In the genomic region with DNA sequence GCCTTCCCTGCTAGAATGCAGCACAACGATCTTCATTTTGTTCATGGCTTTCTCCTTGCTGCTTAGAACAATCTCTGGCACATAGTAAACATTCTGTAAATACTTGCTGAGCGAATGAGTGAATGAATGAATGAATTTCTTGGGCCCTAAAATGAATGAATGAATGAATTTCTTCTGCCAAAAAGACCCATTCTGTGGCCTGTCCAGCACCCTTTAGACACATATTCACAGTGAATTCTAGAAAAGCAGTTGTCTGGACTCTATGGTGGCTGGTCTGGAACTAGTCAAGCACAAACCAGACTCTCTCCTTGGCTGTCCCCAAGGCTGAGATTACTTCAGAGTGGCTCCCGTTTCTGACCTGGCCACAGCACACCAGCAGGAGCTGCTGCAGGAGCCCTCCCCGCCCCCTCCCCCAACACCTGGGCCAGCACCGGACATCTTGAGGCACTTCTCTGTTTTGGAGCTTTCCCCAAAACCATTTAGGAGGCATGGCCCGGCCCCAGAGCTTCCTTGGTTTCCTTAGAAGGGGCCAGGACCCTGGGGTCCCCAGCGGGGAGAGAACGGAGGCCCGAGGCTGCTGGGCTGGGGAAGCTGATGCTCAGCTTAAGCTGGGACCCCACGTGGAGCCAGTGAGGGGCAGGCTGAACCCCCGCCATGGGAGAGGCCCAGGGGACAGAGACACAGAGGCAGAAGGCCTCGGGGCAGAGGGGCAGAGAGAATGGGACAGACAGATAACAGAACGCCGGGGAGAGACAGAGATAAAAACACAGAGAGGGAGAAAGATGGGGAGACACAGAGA, we compare ENCODE assay signal across 18 cellular contexts.
DNase-seq lines count a peak whose midpoint lies in the region; ATAC-seq, FAIRE-seq and TF ChIP-seq lines count a peak whose summit lies in the region.
"Had no signal": no experiment of that assay in that cellular context is flagged by ENCODE, and none has a peak within 500 bp of the region (broad histone marks: within the 10 kb centered on the region; RNA-seq: fewer than 3 reads in every experiment).

No MANE protein-coding gene starts in this region.

- H3K4me3 Mint-ChIP-seq in GM23338: no peak overlapping the region; the same call in 2 of the 3 replicates
- H3K4me3 Mint-ChIP-seq in WTC11: no peak overlapping the region
- H3K4me3 Mint-ChIP-seq: activated T-cell treated with anti-CD3 and anti-CD28 coated beads, Interleukin-2, amount 50 U/mL, for 4 hours; B cell had no signal

- no peaks in the 10 kb centered on the region for H3K9me2 ChIP-seq in GM23338 (ENCODE audit: insufficient read depth)

- no peak for FAIRE-seq in H54 (lab: Jason Lieb, UNC)
- FAIRE-seq: endothelial cell of umbilical vein had no signal

- TF ChIP-seq CTCF in GM23338 (conservative IDR thresholded peaks at IDR 0.05; ENCODE audit: low read depth in 2 of 2): no peak
- no peak for TF ChIP-seq CTCF in WTC11 (IDR thresholded peaks at IDR 0.05)

- H3K9me3 Mint-ChIP-seq in GM23338 (peaks cover 9% of the 10 kb centered on the region), WTC11 (peaks cover 8% of the 10 kb centered on the region)
- H3K9me3 Mint-ChIP-seq: activated T-cell treated with anti-CD3 and anti-CD28 coated beads, Interleukin-2, amount 50 U/mL, for 4 hours had no signal

- H3K36me3 Mint-ChIP-seq in GM23338 (ENCODE audit: low read depth) (peaks cover 9% of the 10 kb centered on the region), WTC11 (peaks cover 6% of the 10 kb centered on the region)

- CTCF ChIA-PET in WTC11 (lab: Charles Lee): interaction anchor here (0.6 to 0.8 kb wide), 3 partner anchors 15 to 274 kb away, joined by 3 read pairs; no protein-coding TSS in a partner anchor

- H3K36me3 ChIP-seq in GM23338 (ENCODE audit: insufficient read depth) (no peaks in the 10 kb centered on the region), rectal smooth muscle tissue (ENCODE audit: control insufficient read depth, insufficient read depth, low read length) (no peaks in the 10 kb centered on the region)
- H3K36me3 ChIP-seq: lower lobe of right lung had no signal

- POLR2A ChIA-PET in WTC11 (lab: Charles Lee): no interaction called here

- H3K27ac ChIP-seq in GM23338 (ENCODE audit: low read depth) (no peak overlapping the region), rectal smooth muscle tissue (ENCODE audit: low read depth, low read length) (peak overlapping the region; percentile 14)
- H3K27ac ChIP-seq: foreskin keratinocyte, lower lobe of right lung had no signal

- peak overlapping the region; percentile 98 for H2AFZ ChIP-seq in GM23338

- H3F3A ChIP-seq in GM23338 (replicated peaks; ENCODE audit: low read depth): no peaks in the 10 kb centered on the region

- H3K27me3 ChIP-seq in GM23338 (ENCODE audit: insufficient read depth) (0 out of 2 replicates have a peak, but pooled peaks cover 4% of the 10 kb centered on the region), rectal smooth muscle tissue (ENCODE audit: control insufficient read depth, insufficient read depth, low read length) (no peaks in the 10 kb centered on the region)
- H3K27me3 ChIP-seq: foreskin keratinocyte had no signal

- DNase-seq in GM23338 (ENCODE audit: low spot score): no peak
- DNase-seq in WTC11 (ENCODE audit: low spot score): no peak
- DNase-seq in left lobe of liver (ENCODE audit: low spot score): peak; percentile 30
- DNase-seq in NCI-H2196 (lab: John Stamatoyannopoulos, UW; ENCODE audit: unreplicated experiment): no peak
- no peak for DNase-seq in H54 (ENCODE audit: insufficient read length, low spot score)
- DNase-seq: activated CD4-positive, alpha-beta T cell treated with anti-CD3 and anti-CD28 coated beads, Interleukin-2, amount 50 U/mL, for 48 hours; activated T-cell treated with anti-CD3 and anti-CD28 coated beads, Interleukin-2, amount 50 U/mL, for 4 hours; cerebellar nuclear complex; foreskin keratinocyte; lower lobe of right lung; MM.1S; NCI-H1930; NCI-H526 treated with DMSO at 0.1 percent for 48 hours; SW 1271 had no signal

- H3K9ac ChIP-seq in rectal smooth muscle tissue (ENCODE audit: low read length): no peak overlapping the region

- no peaks in the 10 kb centered on the region for H3K79me2 ChIP-seq in GM23338 (replicated peaks; ENCODE audit: insufficient read depth)

- peaks cover 9% of the 10 kb centered on the region for H3K4me1 Mint-ChIP-seq in GM23338
- peaks cover 7% of the 10 kb centered on the region; the same call in 1 of the 2 replicates for H3K4me1 Mint-ChIP-seq in WTC11
- H3K4me1 Mint-ChIP-seq: B cell had no signal

- no peak for TF ChIP-seq POLR2A in H54 (IDR thresholded peaks at IDR 0.05; ENCODE audit: low read depth, low read length)

- peaks cover 8% of the 10 kb centered on the region for H3K4me1 ChIP-seq in GM23338 (ENCODE audit: insufficient read depth)
- peaks cover 5% of the 10 kb centered on the region for H3K4me1 ChIP-seq in rectal smooth muscle tissue (ENCODE audit: control insufficient read depth, insufficient read depth, low read length)

- no peaks in the 10 kb centered on the region for H4K20me1 ChIP-seq in GM23338 (replicated peaks; ENCODE audit: insufficient read depth)

- H3K27ac Mint-ChIP-seq in GM23338 (no peak overlapping the region), WTC11 (0 out of 2 replicates have a peak overlapping the region, but pooled peaks have one; percentile 54)
- H3K27ac Mint-ChIP-seq: B cell had no signal

- H3K27me3 Mint-ChIP-seq in GM23338 (ENCODE audit: insufficient read depth, low read depth, poor library complexity) (peaks cover 7% of the 10 kb centered on the region), WTC11 (ENCODE audit: low read depth) (no peaks in the 10 kb centered on the region; the same call in 1 of the 2 replicates)
- H3K27me3 Mint-ChIP-seq: B cell had no signal

- H3K4me2 ChIP-seq in GM23338: peak overlapping the region; percentile 75

- ATAC-seq in GM23338 (peak; percentile 38), WTC11 (peak; percentile 23; the same call in 1 of the 2 replicates), left lobe of liver (no peak), GM21381 (IDR thresholded peaks at IDR 0.05; ENCODE audit: unreplicated experiment) (no peak)
- ATAC-seq: activated T-cell treated with anti-CD3 and anti-CD28 coated beads, Interleukin-2, amount 50 U/mL, for 4 hours; foreskin keratinocyte; lower lobe of right lung had no signal

- H3K4me3 ChIP-seq in GM23338: peak overlapping the region; percentile 46; the same call in 1 of the 2 replicates
- no peak overlapping the region for H3K4me3 ChIP-seq in rectal smooth muscle tissue (ENCODE audit: low read length)
- H3K4me3 ChIP-seq: lower lobe of right lung had no signal

TF ChIP-seq in GM23338, 12 proteins besides CTCF, POLR2A, EP300 and RAD21 (continues in another document):
- TF ChIP-seq STAT1 (IDR thresholded peaks at IDR 0.05; ENCODE audit: unreplicated experiment) (no peak), CREB1 (CRISPR knock-in tag; IDR thresholded peaks at IDR 0.05; ENCODE audit: low read depth) (no peak)
- TF ChIP-seq, protein P1, sequence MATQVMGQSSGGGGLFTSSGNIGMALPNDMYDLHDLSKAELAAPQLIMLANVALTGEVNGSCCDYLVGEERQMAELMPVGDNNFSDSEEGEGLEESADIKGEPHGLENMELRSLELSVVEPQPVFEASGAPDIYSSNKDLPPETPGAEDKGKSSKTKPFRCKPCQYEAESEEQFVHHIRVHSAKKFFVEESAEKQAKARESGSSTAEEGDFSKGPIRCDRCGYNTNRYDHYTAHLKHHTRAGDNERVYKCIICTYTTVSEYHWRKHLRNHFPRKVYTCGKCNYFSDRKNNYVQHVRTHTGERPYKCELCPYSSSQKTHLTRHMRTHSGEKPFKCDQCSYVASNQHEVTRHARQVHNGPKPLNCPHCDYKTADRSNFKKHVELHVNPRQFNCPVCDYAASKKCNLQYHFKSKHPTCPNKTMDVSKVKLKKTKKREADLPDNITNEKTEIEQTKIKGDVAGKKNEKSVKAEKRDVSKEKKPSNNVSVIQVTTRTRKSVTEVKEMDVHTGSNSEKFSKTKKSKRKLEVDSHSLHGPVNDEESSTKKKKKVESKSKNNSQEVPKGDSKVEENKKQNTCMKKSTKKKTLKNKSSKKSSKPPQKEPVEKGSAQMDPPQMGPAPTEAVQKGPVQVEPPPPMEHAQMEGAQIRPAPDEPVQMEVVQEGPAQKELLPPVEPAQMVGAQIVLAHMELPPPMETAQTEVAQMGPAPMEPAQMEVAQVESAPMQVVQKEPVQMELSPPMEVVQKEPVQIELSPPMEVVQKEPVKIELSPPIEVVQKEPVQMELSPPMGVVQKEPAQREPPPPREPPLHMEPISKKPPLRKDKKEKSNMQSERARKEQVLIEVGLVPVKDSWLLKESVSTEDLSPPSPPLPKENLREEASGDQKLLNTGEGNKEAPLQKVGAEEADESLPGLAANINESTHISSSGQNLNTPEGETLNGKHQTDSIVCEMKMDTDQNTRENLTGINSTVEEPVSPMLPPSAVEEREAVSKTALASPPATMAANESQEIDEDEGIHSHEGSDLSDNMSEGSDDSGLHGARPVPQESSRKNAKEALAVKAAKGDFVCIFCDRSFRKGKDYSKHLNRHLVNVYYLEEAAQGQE (IDR thresholded peaks at IDR 0.05; ENCODE audit: unreplicated experiment): no peak

TF ChIP-seq in WTC11, 78 proteins besides CTCF, POLR2A, EP300 and RAD21 (continues in another document):
- TF ChIP-seq ZNF121 (CRISPR knock-in tag; IDR thresholded peaks at IDR 0.05): no peak
- TF ChIP-seq, protein P2, sequence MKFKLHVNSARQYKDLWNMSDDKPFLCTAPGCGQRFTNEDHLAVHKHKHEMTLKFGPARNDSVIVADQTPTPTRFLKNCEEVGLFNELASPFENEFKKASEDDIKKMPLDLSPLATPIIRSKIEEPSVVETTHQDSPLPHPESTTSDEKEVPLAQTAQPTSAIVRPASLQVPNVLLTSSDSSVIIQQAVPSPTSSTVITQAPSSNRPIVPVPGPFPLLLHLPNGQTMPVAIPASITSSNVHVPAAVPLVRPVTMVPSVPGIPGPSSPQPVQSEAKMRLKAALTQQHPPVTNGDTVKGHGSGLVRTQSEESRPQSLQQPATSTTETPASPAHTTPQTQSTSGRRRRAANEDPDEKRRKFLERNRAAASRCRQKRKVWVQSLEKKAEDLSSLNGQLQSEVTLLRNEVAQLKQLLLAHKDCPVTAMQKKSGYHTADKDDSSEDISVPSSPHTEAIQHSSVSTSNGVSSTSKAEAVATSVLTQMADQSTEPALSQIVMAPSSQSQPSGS (CRISPR knock-in tag; IDR thresholded peaks at IDR 0.05; ENCODE audit: borderline replicate concordance, low read depth): no peak
- TF ChIP-seq NR2C2 (CRISPR knock-in tag; IDR thresholded peaks at IDR 0.05): no peak
- no peak for TF ChIP-seq EMX1 (CRISPR knock-in tag; IDR thresholded peaks at IDR 0.05)
- TF ChIP-seq GABPB1 (CRISPR knock-in tag; IDR thresholded peaks at IDR 0.05): no peak
- no peak for TF ChIP-seq FOXP1 (CRISPR knock-in tag; IDR thresholded peaks at IDR 0.05; ENCODE audit: borderline replicate concordance)
- no peak for TF ChIP-seq ZNF396 (CRISPR knock-in tag; IDR thresholded peaks at IDR 0.05; ENCODE audit: borderline replicate concordance)
- TF ChIP-seq KAT7 (CRISPR knock-in tag; IDR thresholded peaks at IDR 0.05; ENCODE audit: borderline replicate concordance): no peak
- TF ChIP-seq ELF4 (CRISPR knock-in tag; IDR thresholded peaks at IDR 0.05; ENCODE audit: low read depth): no peak

Comparison
In these comparisons a context has a peak if more than half of its experiments do, and no peak if none do; other contexts are left out.
1. ATAC-seq: peak in GM23338 (single experiment) and WTC11 (single experiment); none in left lobe of liver (single experiment) and GM21381 (single experiment).